10 cellular contexts compared by ENCODE assay signal in the genomic region with DNA sequence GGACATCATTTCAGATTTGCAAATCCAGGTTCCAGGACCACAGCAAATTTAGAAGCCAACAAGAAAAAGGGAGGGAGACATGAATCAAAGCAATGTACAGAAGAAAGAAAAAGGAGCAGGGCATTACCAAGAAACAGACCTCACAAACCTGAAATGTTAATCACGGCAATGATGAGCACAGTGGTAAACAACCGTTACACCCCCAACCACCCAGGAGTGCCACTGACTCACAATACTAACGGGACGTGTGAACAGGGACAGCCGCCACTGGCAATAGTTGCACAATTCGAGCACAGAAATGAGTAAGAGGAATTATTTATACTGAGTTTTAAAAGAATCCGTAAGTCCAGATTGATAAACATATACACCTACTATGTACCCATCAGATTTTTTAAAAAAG. TPM values are rescaled to one million over a fixed set of nuclear protein-coding genes. Genes with fewer than 3 reads are reported as not detected.
DNase-seq lines count a peak whose midpoint lies in the region; ATAC-seq, FAIRE-seq and TF ChIP-seq lines count a peak whose summit lies in the region.
"Had no signal": no experiment of that assay in that cellular context is flagged by ENCODE, and none has a peak within 500 bp of the region (broad histone marks: within the 10 kb centered on the region; RNA-seq: fewer than 3 reads in every experiment).

No MANE protein-coding gene starts in this region.

- TF ChIP-seq EP300 in K562 (IDR thresholded peaks at IDR 0.05; ENCODE audit: low read length) = no peak

- DNase-seq in left ventricle myocardium superior = no peak
- no peak for DNase-seq in Right ventricle myocardium inferior (ENCODE audit: missing footprints)
- DNase-seq in K562 (ENCODE audit: extremely low read depth in 1 of 4, low spot score in 3 of 4) = no peak
- DNase-seq in right lobe of liver = peak in 2 of 3 donors; percentile 23 to 54
- no peak for DNase-seq in upper lobe of right lung
- no peak for DNase-seq in small intestine
- no peak for DNase-seq in GM13977 (ENCODE audit: low spot score)
- DNase-seq in DMS114 treated with DMSO at 0.1 percent for 48 hours (lab: John Stamatoyannopoulos, UW; ENCODE audit: unreplicated experiment) = no peak
- DNase-seq: NCI-H345 had no signal

- CTCF ChIA-PET in K562 (lab: Yijun Ruan, JAX; ENCODE audit: low intra/inter-chr PET ratio) = no interaction called here

- H3K9ac ChIP-seq in K562 (ENCODE audit: insufficient read depth in 1 of 2, low read depth in 2 of 2, low read length in 2 of 2) = no peak overlapping the region

- ATAC-seq in left ventricle myocardium superior (peak; percentile 41), Right ventricle myocardium inferior (no peak), K562 (no peak), right lobe of liver (peak; percentile 32 to 90 (median 50)), upper lobe of right lung (peak; percentile 59)

- TF ChIP-seq CTCF in K562 (IDR thresholded peaks at IDR 0.05 in 2 of 3, conservative IDR thresholded peaks at IDR 0.05 in 1 of 3; ENCODE audit: insufficient read depth in 2 of 3, low read depth in 1 of 3, low read length in 3 of 3) = no peak
- no peak for TF ChIP-seq CTCF in right lobe of liver (IDR thresholded peaks at IDR 0.05)
- TF ChIP-seq CTCF in upper lobe of right lung (IDR thresholded peaks at IDR 0.05) = no peak
- TF ChIP-seq CTCF in GM13977 (IDR thresholded peaks at IDR 0.05; ENCODE audit: extremely low read depth, insufficient read depth, missing control alignments) = no peak

- H3K27me3 ChIP-seq in K562 (ENCODE audit: control insufficient read depth in 2 of 2, insufficient read depth in 2 of 2, low read length in 2 of 2) = no peaks in the 10 kb centered on the region
- H3K27me3 ChIP-seq in right lobe of liver = no peaks in the 10 kb centered on the region
- H3K27me3 ChIP-seq in upper lobe of right lung = no peaks in the 10 kb centered on the region
- no peaks in the 10 kb centered on the region for H3K27me3 ChIP-seq in small intestine (ENCODE audit: control insufficient read depth in 2 of 2, insufficient read depth in 2 of 2, low read length in 2 of 2)
- H3K27me3 ChIP-seq: tibial nerve had no signal

- TF ChIP-seq POLR2A in K562 (conservative IDR thresholded peaks at IDR 0.05) (no peak), right lobe of liver (IDR thresholded peaks at IDR 0.05) (no peak)

- H3K27ac ChIP-seq in K562 (ENCODE audit: extremely low read depth, low read depth, low read length) = no peak overlapping the region
- peak overlapping the region in 1 of 3 donors; percentile 52 for H3K27ac ChIP-seq in right lobe of liver
- H3K27ac ChIP-seq in upper lobe of right lung = no peak overlapping the region
- H3K27ac ChIP-seq in small intestine (ENCODE audit: low read depth in 1 of 2, low read length in 1 of 2) = no peak overlapping the region

- POLR2A ChIA-PET in K562 (lab: Yijun Ruan, JAX) = interaction anchor here (1.7 kb wide), 1 partner anchor 14 kb away, joined by 7 read pairs; the partner anchor contains the start of gene USP22

- H3K9me3 ChIP-seq in K562 (replicated peaks; ENCODE audit: control insufficient read depth, insufficient read depth, low read depth, low read length) = no peaks in the 10 kb centered on the region
- H3K9me3 ChIP-seq in right lobe of liver = no peaks in the 10 kb centered on the region
- no peaks in the 10 kb centered on the region for H3K9me3 ChIP-seq in upper lobe of right lung
- H3K9me3 ChIP-seq in small intestine (ENCODE audit: control insufficient read depth, low read depth) = no peaks in the 10 kb centered on the region
- H3K9me3 ChIP-seq: tibial nerve had no signal

- H3K4me2 ChIP-seq in K562 (ENCODE audit: insufficient read depth, low read length) = no peak overlapping the region

- H3K36me3 ChIP-seq in K562 (ENCODE audit: control insufficient read depth, insufficient read depth, low read length) (peaks cover 83% of the 10 kb centered on the region), right lobe of liver (peaks cover 5 to 42% (median 22%) of the 10 kb centered on the region in 4 donors), upper lobe of right lung (peaks cover 45% of the 10 kb centered on the region), small intestine (ENCODE audit: control insufficient read depth in 2 of 2, insufficient read depth in 2 of 2, low read length in 2 of 2) (peaks cover 10 to 16% of the 10 kb centered on the region in 2 donors)

- in situ Hi-C loops in K562 (cut with MboI) (no loop called here), GM13977 (cut with MboI; ENCODE audit: low pct_unique_long_range_greater_than_20kb, low sequenced_read_pairs, unreplicated experiment) (no loop called here)

- WGBS in K562 (ENCODE audit: insufficient coverage, low coverage, missing lambda C conversion rate) = 94% methylated on average over 7 of the region's 7 CpGs
- 7% methylated on average over 7 of the region's 7 CpGs for WGBS in right lobe of liver (ENCODE audit: insufficient coverage, low coverage, low lambda C conversion rate, missing lambda C conversion rate)
- 51 to 59% (median 54%) methylated on average over 7 of the region's 7 CpGs for WGBS in small intestine, 3 donors

- H3K4me3 ChIP-seq in K562 (no peak overlapping the region), right lobe of liver (no peak overlapping the region), upper lobe of right lung (no peak overlapping the region), small intestine (ENCODE audit: low read depth in 1 of 2, low read length in 2 of 2) (no peak overlapping the region)
- H3K4me3 ChIP-seq: tibial nerve had no signal

- TSS peak; percentile 21 for BruUV-seq in K562 (replicated peaks; lab: Mats Ljungman, UMichigan)

- FAIRE-seq in K562 (lab: Jason Lieb, UNC) (no peak), small intestine (lab: Jason Lieb, UNC) (no peak)

- H3K79me2 ChIP-seq in K562 (ENCODE audit: control insufficient read depth, insufficient read depth, low read length) = peaks cover 98% of the 10 kb centered on the region

- H2AFZ ChIP-seq in K562 (ENCODE audit: low read depth, low read length) = no peak overlapping the region

- H3K4me1 ChIP-seq in K562 (replicated peaks in 1 of 2; ENCODE audit: control insufficient read depth in 2 of 2, insufficient read depth in 2 of 2, low read length in 2 of 2) (peaks cover 0 to 8% of the 10 kb centered on the region in 2 experiments; a peak in 3 of 5 replicates), right lobe of liver (peaks cover 0 to 30% (median 10%) of the 10 kb centered on the region in 4 donors), upper lobe of right lung (peaks cover 41% of the 10 kb centered on the region), small intestine (ENCODE audit: control insufficient read depth in 2 of 2, insufficient read depth in 1 of 2, low read depth in 1 of 2, low read length in 1 of 2) (peaks cover 2 to 13% of the 10 kb centered on the region in 2 donors)

- no peak for TF ChIP-seq RAD21 in K562 (CRISPR knock-in tag; conservative IDR thresholded peaks at IDR 0.05 in 1 of 2, IDR thresholded peaks at IDR 0.05 in 1 of 2)

- H4K20me1 ChIP-seq in K562 (replicated peaks; ENCODE audit: control insufficient read depth, insufficient read depth, low read length) = peaks cover 42% of the 10 kb centered on the region

- intact Hi-C loops in left ventricle myocardium superior (cut with micrococcal nuclease) (no loop called here), Right ventricle myocardium inferior (cut with DNase I) (no loop called here), K562 (cut with micrococcal nuclease) (no loop called here), right lobe of liver (cut with DNase I) (no loop called here), upper lobe of right lung (cut with DNase I) (no loop called here)

- no peaks in the 10 kb centered on the region for H3K9me1 ChIP-seq in K562 (ENCODE audit: control insufficient read depth, insufficient read depth, low read length)

TF ChIP-seq in K562, 482 proteins besides CTCF, POLR2A, EP300 and RAD21 (continues in another document):
- no peak for TF ChIP-seq POLR2H (tag; IDR thresholded peaks at IDR 0.05; ENCODE audit: low read depth)
- TF ChIP-seq ZNF175 (CRISPR knock-in tag; IDR thresholded peaks at IDR 0.05; ENCODE audit: low read depth) = no peak
- TF ChIP-seq ATF3 (IDR thresholded peaks at IDR 0.05) = no peak
- TF ChIP-seq ATF3 (CRISPR knock-in tag; conservative IDR thresholded peaks at IDR 0.05) = no peak
- no peak for TF ChIP-seq SMAD4 (CRISPR knock-in tag; conservative IDR thresholded peaks at IDR 0.05)
- no peak for TF ChIP-seq HDAC6 (IDR thresholded peaks at IDR 0.05; ENCODE audit: low read depth, low read length)
- no peak for TF ChIP-seq NR2C2 (CRISPR knock-in tag; IDR thresholded peaks at IDR 0.05)
- no peak for TF ChIP-seq NR2C2 (tag; IDR thresholded peaks at IDR 0.05)
- no peak for TF ChIP-seq STAT5B (CRISPR knock-in tag; IDR thresholded peaks at IDR 0.05)

RNA-seq across cellular contexts. Expression of gene USP22, which starts 13.8 kb away (rescaled TPM):
- total RNA-seq in left ventricle myocardium superior = 144 TPM
- 146 TPM for total RNA-seq in Right ventricle myocardium inferior
- total RNA-seq in K562 (2011; cell fraction: chromatin; rRNA removed; ENCODE audit: low replicate concordance) = 184 and 279 TPM in 2 replicates
- 118 and 126 TPM in 2 replicates for total RNA-seq in K562 (2011; cell fraction: nucleolus; rRNA removed)
- 105 and 120 TPM in 2 replicates for total RNA-seq in K562 (2011; cell fraction: nucleoplasm; rRNA removed)
- 54.3 and 71.1 TPM in 2 replicates for total RNA-seq in K562 (2014; rRNA removed)
- total RNA-seq in K562 (2014; rRNA removed; fragmentation: Illumina TruSeq; extraction: Trizol) = 59.6 and 61.6 TPM in 2 replicates
- 56.2 and 58.9 TPM in 2 replicates for total RNA-seq in K562 (2015; rRNA removed; fragmentation: Illumina TruSeq; extraction: Trizol)
- total RNA-seq in K562 (2021) = 105 and 113 TPM in 2 replicates
- polyA plus RNA-seq in K562 (2011; rRNA removed) = 79.9 and 93.3 TPM in 2 replicates
- 50.7 and 75.4 TPM in 2 replicates for polyA plus RNA-seq in K562 (2011; cell fraction: cytosol; rRNA removed)
- 89.8 and 116 TPM in 2 replicates for polyA plus RNA-seq in K562 (2011; cell fraction: nucleus; rRNA removed)
- 70.3 and 91.2 TPM in 2 replicates for polyA plus RNA-seq in K562 (2012)
- polyA plus RNA-seq in K562 (2014; fragmentation: Illumina TruSeq; extraction: Trizol) = 77.5 and 91.3 TPM in 2 replicates
- 1 to 10 TPM; 6.5 to 7.5 TPM for polyA plus RNA-seq in K562 (2014; fragmentation: Nextera tagmentation; extraction: Ambion mirVana)
- 46.4 and 51.6 TPM in 2 replicates for polyA plus RNA-seq in K562 (2014; rRNA removed)
- polyA minus RNA-seq in K562 (2011; rRNA and poly(A)+ RNA removed) = 158 and 167 TPM in 2 replicates
- 74.7 and 128 TPM in 2 replicates for polyA minus RNA-seq in K562 (2011; cell fraction: cytosol; rRNA and poly(A)+ RNA removed)
- 43.2 and 82.8 TPM in 2 replicates for polyA minus RNA-seq in K562 (2011; cell fraction: nucleus; rRNA and poly(A)+ RNA removed)
- total RNA-seq in right lobe of liver = 10 to 100 TPM; 69.8 to 81.2 (median 77.7) TPM
- total RNA-seq in upper lobe of right lung = 160 TPM
- polyA plus RNA-seq in small intestine = 10 to 100 TPM; 25.5 to 67.2 (median 29.5) TPM

Comparison
In these comparisons a context has a peak if more than half of its experiments do, and no peak if none do; other contexts are left out.
1. ATAC-seq: peak in left ventricle myocardium superior (single experiment), right lobe of liver (4 of 4) and upper lobe of right lung (single experiment); none in Right ventricle myocardium inferior (single experiment) and K562 (single experiment).
2. DNase-seq: peak in right lobe of liver (2 of 3); none in left ventricle myocardium superior (single experiment), Right ventricle myocardium inferior (single experiment), K562 (0 of 4), upper lobe of right lung (single experiment), small intestine (single experiment), GM13977 (single experiment) and DMS114 treated with DMSO at 0.1 percent for 48 hours (single experiment).